Comparison of ENCODE assay signal across 1 cellular context in genomic region chr16:80819988-80820387, GRCh38.
TF ChIP-seq lines count a peak whose summit lies in the region.

No MANE protein-coding gene starts in this region.

TF ChIP-seq in neural cell, 6 proteins besides CTCF, POLR2A, EP300 and RAD21 (continued from another document):
- peak; percentile 51 for TF ChIP-seq REST (IDR thresholded peaks at IDR 0.05; ENCODE audit: borderline replicate concordance)
- peak; percentile 26 for TF ChIP-seq POLR2AphosphoS5 (IDR thresholded peaks at IDR 0.05)
- TF ChIP-seq TAF1 (IDR thresholded peaks at IDR 0.05; ENCODE audit: low read depth) = no peak
